Comparison of ENCODE assay signal across 8 cellular contexts in genomic region chr4:82373816-82374740, GRCh38. TPM values are rescaled to one million over a fixed set of nuclear protein-coding genes. Genes with fewer than 3 reads are reported as not detected.
DNase-seq lines count a peak whose midpoint lies in the region; TF ChIP-seq lines count a peak whose summit lies in the region.

A gene with protein sequence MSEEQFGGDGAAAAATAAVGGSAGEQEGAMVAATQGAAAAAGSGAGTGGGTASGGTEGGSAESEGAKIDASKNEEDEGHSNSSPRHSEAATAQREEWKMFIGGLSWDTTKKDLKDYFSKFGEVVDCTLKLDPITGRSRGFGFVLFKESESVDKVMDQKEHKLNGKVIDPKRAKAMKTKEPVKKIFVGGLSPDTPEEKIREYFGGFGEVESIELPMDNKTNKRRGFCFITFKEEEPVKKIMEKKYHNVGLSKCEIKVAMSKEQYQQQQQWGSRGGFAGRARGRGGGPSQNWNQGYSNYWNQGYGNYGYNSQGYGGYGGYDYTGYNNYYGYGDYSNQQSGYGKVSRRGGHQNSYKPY (minus strand): TSS chr4:82373991. CDS start chr4:82373678, 313 bp downstream.

- peaks cover 49% of the 10 kb centered on the region for H3K79me2 ChIP-seq in H9 (ENCODE audit: insufficient read depth, low read length)

- H3K4me1 ChIP-seq in H9 (ENCODE audit: insufficient read depth, low read length), result peaks cover 3% of the 10 kb centered on the region; the same call in 1 of the 2 replicates

- no peak within 1 kb of the TSS for H2BK20ac ChIP-seq in H9 (ENCODE audit: low read depth, low read length, poor library complexity, severe bottlenecking)

- H3K9ac ChIP-seq in H9 (ENCODE audit: extremely low read depth, insufficient read length, low read length), result peak within 1 kb of the TSS; percentile 99

- H3K4me3 ChIP-seq in MG63 (peak within 1 kb of the TSS; percentile 97), fibroblast of the aortic adventitia (ENCODE audit: low read depth, low read length) (peak within 1 kb of the TSS; percentile 98)

- H3K36me3 Mint-ChIP-seq in H9 (ENCODE audit: insufficient read depth in 1 of 3, low read depth in 3 of 3) (peaks cover 38 to 58% (median 56%) of the 10 kb centered on the region in 3 experiments), nephron (ENCODE audit: low read depth) (peaks cover 38% of the 10 kb centered on the region)
- H3K36me3 Mint-ChIP-seq in stimulated activated naive CD8-positive, alpha-beta T cell treated with anti-CD3 and anti-CD28 coated beads, Interleukin-15, Interleukin-2, amounts not matched to agents 100 ng/mL and 50 ng/mL, for 24 hours (ENCODE audit: low read depth), result peaks cover 58% of the 10 kb centered on the region

- WGBS in H9 (ENCODE audit: extremely low coverage, insufficient read length, low lambda C conversion rate), result no CpG with 5 or more reads among the region's 85 CpGs

- H3K27me3 Mint-ChIP-seq in H9 (ENCODE audit: low read depth), result no peaks in the 10 kb centered on the region
- no peaks in the 10 kb centered on the region for H3K27me3 Mint-ChIP-seq in nephron (ENCODE audit: low read depth)
- no peaks in the 10 kb centered on the region for H3K27me3 Mint-ChIP-seq in stimulated activated naive CD8-positive, alpha-beta T cell treated with anti-CD3 and anti-CD28 coated beads, Interleukin-15, Interleukin-2, amounts not matched to agents 100 ng/mL and 50 ng/mL, for 24 hours

- H3K14ac ChIP-seq in H9 (ENCODE audit: insufficient read depth, low read length), result peak within 1 kb of the TSS; percentile 100

- H3K4me3 Mint-ChIP-seq in H9 (peak within 1 kb of the TSS; percentile 92 to 97), nephron (peak within 1 kb of the TSS; percentile 92 to 99 (median 98))
- peak within 1 kb of the TSS; percentile 99 for H3K4me3 Mint-ChIP-seq in stimulated activated naive CD8-positive, alpha-beta T cell treated with anti-CD3 and anti-CD28 coated beads, Interleukin-15, Interleukin-2, amounts not matched to agents 100 ng/mL and 50 ng/mL, for 24 hours

- no peaks in the 10 kb centered on the region for H4K20me1 ChIP-seq in H9 (ENCODE audit: control insufficient read depth, insufficient read depth, insufficient read length)

- H3K4ac ChIP-seq in H9 (ENCODE audit: low read depth, low read length), result peak within 1 kb of the TSS; percentile 96

- H2BK120ac ChIP-seq in H9 (ENCODE audit: low read depth, low read length, poor library complexity, severe bottlenecking), result peak within 1 kb of the TSS; percentile 74

- H2BK12ac ChIP-seq in H9 (ENCODE audit: insufficient read length, low read depth, low read length), result no peak within 1 kb of the TSS

- H3K9me3 ChIP-seq in H9 (ENCODE audit: control insufficient read depth, low read depth, low read length), result no peaks in the 10 kb centered on the region
- no peaks in the 10 kb centered on the region for H3K9me3 ChIP-seq in MG63

- H3K4me1 Mint-ChIP-seq in H9, result peaks cover 22 to 32% of the 10 kb centered on the region in 2 experiments
- peaks cover 45% of the 10 kb centered on the region for H3K4me1 Mint-ChIP-seq in nephron
- peaks cover 44% of the 10 kb centered on the region for H3K4me1 Mint-ChIP-seq in stimulated activated naive CD8-positive, alpha-beta T cell treated with anti-CD3 and anti-CD28 coated beads, Interleukin-15, Interleukin-2, amounts not matched to agents 100 ng/mL and 50 ng/mL, for 24 hours (ENCODE audit: low read depth)

- peak within 1 kb of the TSS; percentile 99 for H4K91ac ChIP-seq in H9 (ENCODE audit: insufficient read length, low read depth, low read length)

- no peak within 1 kb of the TSS for H2AFZ ChIP-seq in H9 (ENCODE audit: low read length)

- H3K27me3 ChIP-seq in H9 (ENCODE audit: insufficient read depth, low read length) (no peaks in the 10 kb centered on the region), MG63 (no peaks in the 10 kb centered on the region)

- H2AK5ac ChIP-seq in H9 (ENCODE audit: insufficient read length, low read length), result no peak within 1 kb of the TSS

- H4K5ac ChIP-seq in H9 (ENCODE audit: insufficient read length, low read depth, low read length), result peak within 1 kb of the TSS; percentile 99

- H3K36me3 ChIP-seq in MG63, result peaks cover 40% of the 10 kb centered on the region

- TF ChIP-seq CTCF in H9 (conservative IDR thresholded peaks at IDR 0.05) (no peak), fibroblast of the aortic adventitia (IDR thresholded peaks at IDR 0.05; ENCODE audit: insufficient read depth, low read length) (no peak), nephron (IDR thresholded peaks at IDR 0.05; ENCODE audit: unreplicated experiment in 3 of 3) (no peak)

- peaks cover 5 to 8% of the 10 kb centered on the region in 2 experiments; a peak in 3 of 5 replicates for H3K9me3 Mint-ChIP-seq in H9
- H3K9me3 Mint-ChIP-seq in nephron, result no peaks in the 10 kb centered on the region
- no peaks in the 10 kb centered on the region for H3K9me3 Mint-ChIP-seq in stimulated activated naive CD8-positive, alpha-beta T cell treated with anti-CD3 and anti-CD28 coated beads, Interleukin-15, Interleukin-2, amounts not matched to agents 100 ng/mL and 50 ng/mL, for 24 hours

- H2BK5ac ChIP-seq in H9 (ENCODE audit: insufficient read length, low read length), result peak within 1 kb of the TSS; percentile 98

- H3K4me2 ChIP-seq in H9 (ENCODE audit: insufficient read depth, insufficient read length, low read length), result peak within 1 kb of the TSS; percentile 71

- no peak within 1 kb of the TSS for H3K23ac ChIP-seq in H9 (ENCODE audit: insufficient read length, low read depth, low read length)

- H3K56ac ChIP-seq in H9 (ENCODE audit: insufficient read length, low read depth, low read length), result peak within 1 kb of the TSS; percentile 83

- peak within 1 kb of the TSS; percentile 100 for H3K27ac Mint-ChIP-seq in H9
- H3K27ac Mint-ChIP-seq in nephron, result peak within 1 kb of the TSS; percentile 96 to 100 (median 99)
- H3K27ac Mint-ChIP-seq in stimulated activated naive CD8-positive, alpha-beta T cell treated with anti-CD3 and anti-CD28 coated beads, Interleukin-15, Interleukin-2, amounts not matched to agents 100 ng/mL and 50 ng/mL, for 24 hours, result peak within 1 kb of the TSS; percentile 99

- peak; percentile 99 for DNase-seq in ELR (ENCODE audit: low read depth)
- DNase-seq in H9, result peak; percentile 99
- DNase-seq in MG63, result peak; percentile 98
- DNase-seq in SHP77 treated with DMSO at 0.1 percent for 48 hours (lab: John Stamatoyannopoulos, UW), result peak; percentile 98
- DNase-seq in activated effector memory CD4-positive, alpha-beta T cell treated with anti-CD3 and anti-CD28 coated beads, Interleukin-2, amount 50 U/mL, for 16 hours, result peak; percentile 96
- DNase-seq in fibroblast of the aortic adventitia (ENCODE audit: low read depth), result peak; percentile 100

- no peak within 1 kb of the TSS for H2BK15ac ChIP-seq in H9 (ENCODE audit: low read depth, low read length)

- no peak within 1 kb of the TSS for H3T11ph ChIP-seq in H9 (ENCODE audit: low read length)

- H3K79me1 ChIP-seq in H9 (ENCODE audit: insufficient read depth, low read depth, low read length, poor library complexity, severe bottlenecking), result peaks cover 3% of the 10 kb centered on the region

- peaks cover 7% of the 10 kb centered on the region for H3K23me2 ChIP-seq in H9 (ENCODE audit: insufficient read length, low read depth, low read length, poor library complexity, severe bottlenecking)

- H4K8ac ChIP-seq in H9 (replicated peaks; ENCODE audit: insufficient read length, low read depth, low read length), result no peak within 1 kb of the TSS

- peak within 1 kb of the TSS; percentile 100 for H3K18ac ChIP-seq in H9 (ENCODE audit: insufficient read length, low read depth, low read length)

- peak within 1 kb of the TSS; percentile 92 for H3K27ac ChIP-seq in H9 (ENCODE audit: insufficient read length, low read depth, low read length)

RNA-seq across cellular contexts. Expression of the gene that starts here (rescaled TPM):
- 610 and 611 TPM in 2 replicates for total RNA-seq in H9 (2021)
- 23.6 and 40.8 TPM in 2 replicates for total RNA-seq in MG63 (2014; rRNA removed; shearing (Covaris generic); ENCODE audit: low replicate concordance)
- total RNA-seq in fibroblast of the aortic adventitia (ENCODE audit: low replicate concordance), result 32.6 and 57.7 TPM in 2 replicates

Comparison
In these comparisons a context has a peak if more than half of its experiments do, and no peak if none do; other contexts are left out.
1. Peak in every context shown above with its lines: DNase-seq, H3K4me3 ChIP-seq and H3K27ac ChIP-seq.
2. RNA of the gene that starts here (total RNA-seq): 610 to 611 TPM in H9; 32.6 to 57.7 TPM in fibroblast of the aortic adventitia and 23.6 to 40.8 TPM in MG63; every median in the first group is over 10 times any median in the second.